In genomic region chr15:74856537-74856936, GRCh38 we compare ENCODE assay signal across 25 cellular contexts. TPM values are rescaled to one million over a fixed set of nuclear protein-coding genes. Genes with fewer than 3 reads are reported as not detected.
DNase-seq lines count a peak whose midpoint lies in the region; ATAC-seq and TF ChIP-seq lines count a peak whose summit lies in the region.
"Had no signal": no experiment of that assay in that cellular context is flagged by ENCODE, and none has a peak within 500 bp of the region (broad histone marks: within the 10 kb centered on the region; RNA-seq: fewer than 3 reads in every experiment).

No MANE protein-coding gene starts in this region.

- DNase-seq in stimulated activated naive CD8-positive, alpha-beta T cell treated with anti-CD3 and anti-CD28 coated beads, Interleukin-15, Interleukin-2, amounts not matched to agents 100 U/mL and 50 U/mL, for 24 hours = no peak
- DNase-seq in Peyer's patch = no peak
- DNase-seq in memory B cell (ENCODE audit: low spot score in 2 of 2) = no peak
- DNase-seq in WTC11 (ENCODE audit: low spot score) = no peak
- DNase-seq in cerebellar nuclear complex (lab: John Stamatoyannopoulos, UW) = no peak
- DNase-seq: activated naive CD4-positive, alpha-beta T cell; anterior cingulate cortex; central memory CD4-positive, alpha-beta T cell; COR-L47; EL; mesendoderm; NCI-H1436; NCI-H748 treated with DMSO at 0.1 percent for 48 hours; spleen had no signal

- H3K4me3 ChIP-seq in Peyer's patch = no peak overlapping the region
- H3K4me3 ChIP-seq: spleen had no signal

- CTCF ChIA-PET in WTC11 (lab: Charles Lee) = interaction anchor here (0.9 to 3.1 kb wide), 7 partner anchors 10 to 235 kb away, joined by 3 to 17 read pairs (median 4); partner anchors contain the start of genes RPP25 and ULK3

- H3K36me3 Mint-ChIP-seq in stimulated activated naive CD8-positive, alpha-beta T cell treated with anti-CD3 and anti-CD28 coated beads, Interleukin-15, Interleukin-2, amounts not matched to agents 100 ng/mL and 50 ng/mL, for 24 hours (ENCODE audit: low read depth) = peaks cover 13% of the 10 kb centered on the region
- H3K36me3 Mint-ChIP-seq in memory B cell (peaks cover 5% of the 10 kb centered on the region), WTC11 (peaks cover 7% of the 10 kb centered on the region)

- H3K36me3 ChIP-seq in Peyer's patch = peaks cover 0 to 31% (median 0%) of the 10 kb centered on the region in 3 donors

- POLR2A ChIA-PET in WTC11 (lab: Charles Lee) = interaction anchor here (0.6 to 0.7 kb wide), 2 partner anchors 56 to 64 kb away, joined by 3 to 8 read pairs; no protein-coding TSS in a partner anchor

- peak overlapping the region; percentile 65 for H3K27ac Mint-ChIP-seq in stimulated activated naive CD8-positive, alpha-beta T cell treated with anti-CD3 and anti-CD28 coated beads, Interleukin-15, Interleukin-2, amounts not matched to agents 100 ng/mL and 50 ng/mL, for 24 hours
- H3K27ac Mint-ChIP-seq in memory B cell (peak overlapping the region; percentile 52), WTC11 (no peak overlapping the region)

- H3K27ac ChIP-seq in Peyer's patch = peak overlapping the region; percentile 23 to 77 (median 51)

- peaks cover 41% of the 10 kb centered on the region for H3K4me1 Mint-ChIP-seq in stimulated activated naive CD8-positive, alpha-beta T cell treated with anti-CD3 and anti-CD28 coated beads, Interleukin-15, Interleukin-2, amounts not matched to agents 100 ng/mL and 50 ng/mL, for 24 hours (ENCODE audit: low read depth)
- H3K4me1 Mint-ChIP-seq in memory B cell (peaks cover 32% of the 10 kb centered on the region), WTC11 (no peaks in the 10 kb centered on the region)

- H3K27me3 ChIP-seq in Peyer's patch = no peaks in the 10 kb centered on the region
- H3K27me3 ChIP-seq: spleen had no signal

- H3K4me3 Mint-ChIP-seq in stimulated activated naive CD8-positive, alpha-beta T cell treated with anti-CD3 and anti-CD28 coated beads, Interleukin-15, Interleukin-2, amounts not matched to agents 100 ng/mL and 50 ng/mL, for 24 hours = no peak overlapping the region
- H3K4me3 Mint-ChIP-seq in memory B cell (no peak overlapping the region), WTC11 (no peak overlapping the region)
- H3K4me3 Mint-ChIP-seq: neural crest cell; T-helper 2 cell treated with Interferon-gamma antibody and Interleukin-4, amounts not matched to agents 5 μg/mL and 100 μg/mL, for 36 hours had no signal

- peaks cover 14 to 47% (median 23%) of the 10 kb centered on the region in 4 donors for H3K4me1 ChIP-seq in Peyer's patch

- H3K27me3 Mint-ChIP-seq in stimulated activated naive CD8-positive, alpha-beta T cell treated with anti-CD3 and anti-CD28 coated beads, Interleukin-15, Interleukin-2, amounts not matched to agents 100 ng/mL and 50 ng/mL, for 24 hours = no peaks in the 10 kb centered on the region
- H3K27me3 Mint-ChIP-seq in memory B cell = no peaks in the 10 kb centered on the region
- no peaks in the 10 kb centered on the region for H3K27me3 Mint-ChIP-seq in WTC11 (ENCODE audit: low read depth)

- no peaks in the 10 kb centered on the region for H3K9me3 Mint-ChIP-seq in stimulated activated naive CD8-positive, alpha-beta T cell treated with anti-CD3 and anti-CD28 coated beads, Interleukin-15, Interleukin-2, amounts not matched to agents 100 ng/mL and 50 ng/mL, for 24 hours
- H3K9me3 Mint-ChIP-seq in memory B cell = no peaks in the 10 kb centered on the region
- no peaks in the 10 kb centered on the region for H3K9me3 Mint-ChIP-seq in WTC11
- H3K9me3 Mint-ChIP-seq: neural crest cell; T-helper 2 cell treated with Interferon-gamma antibody and Interleukin-4, amounts not matched to agents 5 μg/mL and 100 μg/mL, for 36 hours had no signal

- no peaks in the 10 kb centered on the region for H3K9me3 ChIP-seq in Peyer's patch
- H3K9me3 ChIP-seq: spleen had no signal

- no peak for TF ChIP-seq POLR2A in Peyer's patch (IDR thresholded peaks at IDR 0.05)

- no peak for ATAC-seq in stimulated activated naive CD8-positive, alpha-beta T cell treated with anti-CD3 and anti-CD28 coated beads, Interleukin-15, Interleukin-2, amounts not matched to agents 100 U/mL and 50 U/mL, for 24 hours
- ATAC-seq in memory B cell (ENCODE audit: low read depth) (no peak), GM18873 (IDR thresholded peaks at IDR 0.05; ENCODE audit: low FRiP score, unreplicated experiment) (no peak), HG03439 (IDR thresholded peaks at IDR 0.05; ENCODE audit: unreplicated experiment) (no peak), WTC11 (no peak)
- ATAC-seq: PC-3 had no signal

- TF ChIP-seq CTCF in Peyer's patch (IDR thresholded peaks at IDR 0.05) (no peak), WTC11 (IDR thresholded peaks at IDR 0.05) (no peak)

TF ChIP-seq in WTC11, 78 proteins besides CTCF, POLR2A, EP300 and RAD21 (continues in another document):
- TF ChIP-seq E2F5 (CRISPR knock-in tag; IDR thresholded peaks at IDR 0.05) = no peak
- TF ChIP-seq JAZF1 (CRISPR knock-in tag; IDR thresholded peaks at IDR 0.05) = no peak
- no peak for TF ChIP-seq CDX4 (CRISPR knock-in tag; IDR thresholded peaks at IDR 0.05; ENCODE audit: borderline replicate concordance)
- no peak for TF ChIP-seq RORB (CRISPR knock-in tag; IDR thresholded peaks at IDR 0.05)
- TF ChIP-seq FOXP4 (CRISPR knock-in tag; IDR thresholded peaks at IDR 0.05) = no peak
- no peak for TF ChIP-seq GTF2I (CRISPR knock-in tag; conservative IDR thresholded peaks at IDR 0.05)
- TF ChIP-seq USF2 (CRISPR knock-in tag; IDR thresholded peaks at IDR 0.05) = no peak
- TF ChIP-seq PREB (CRISPR knock-in tag; IDR thresholded peaks at IDR 0.05; ENCODE audit: borderline replicate concordance) = no peak
- TF ChIP-seq ZMAT4 (CRISPR knock-in tag; IDR thresholded peaks at IDR 0.05) = no peak
- TF ChIP-seq ZNF121 (CRISPR knock-in tag; IDR thresholded peaks at IDR 0.05) = no peak
- TF ChIP-seq NR2C2 (CRISPR knock-in tag; IDR thresholded peaks at IDR 0.05) = no peak
- no peak for TF ChIP-seq FOXP1 (CRISPR knock-in tag; IDR thresholded peaks at IDR 0.05; ENCODE audit: borderline replicate concordance)
- no peak for TF ChIP-seq MYBL2 (CRISPR knock-in tag; IDR thresholded peaks at IDR 0.05)
- TF ChIP-seq ZNF219 (CRISPR knock-in tag; IDR thresholded peaks at IDR 0.05; ENCODE audit: borderline replicate concordance) = no peak

RNA-seq across cellular contexts. Expression of gene ULK3, which starts 13.6 kb away (rescaled TPM):
- total RNA-seq in Peyer's patch (100 to 1,000 TPM; 194 to 508 (median 288) TPM), WTC11 (2021) (34.4 to 38.9 TPM (median 37.4 TPM) in 3 replicates)

RNA-seq across cellular contexts. Expression of gene SCAMP2, which starts 16.6 kb away (rescaled TPM):
- 100 to 1,000 TPM in 3 of 4 donors, 10 to 100 TPM in 1; 60.2 to 206 (median 151) TPM for total RNA-seq in Peyer's patch
- total RNA-seq in WTC11 (2021) = 38.0 to 47.0 TPM (median 39.0 TPM) in 3 replicates

RNA-seq across cellular contexts. Expression of gene CPLX3, which starts 30.1 kb away (rescaled TPM):
- total RNA-seq in Peyer's patch (not detected), WTC11 (2021) (0.09 to 0.21 TPM (median 0.09 TPM) in 3 replicates)
- total RNA-seq: H1, kidney epithelial cell, neural crest cell, PC-3, SK-MEL-5 had no signal

RNA-seq across cellular contexts. Expression of gene MPI, which starts 33.3 kb away (rescaled TPM):
- 100 to 1,000 TPM in 3 of 4 donors, 10 to 100 TPM in 1; 52.0 to 221 (median 174) TPM for total RNA-seq in Peyer's patch
- total RNA-seq in WTC11 (2021) = 36.3 to 65.1 TPM (median 59.8 TPM) in 3 replicates

RNA-seq across cellular contexts. Expression of gene LMAN1L, which starts 43.9 kb away (rescaled TPM):
- total RNA-seq in Peyer's patch (not detected), WTC11 (2021) (not detected in 3 replicates)
- total RNA-seq: frontal cortex, H1, kidney epithelial cell, neural crest cell, PC-3, SK-MEL-5, temporal lobe had no signal
